ENCODE assay signal across 9 cellular contexts in the genomic region with DNA sequence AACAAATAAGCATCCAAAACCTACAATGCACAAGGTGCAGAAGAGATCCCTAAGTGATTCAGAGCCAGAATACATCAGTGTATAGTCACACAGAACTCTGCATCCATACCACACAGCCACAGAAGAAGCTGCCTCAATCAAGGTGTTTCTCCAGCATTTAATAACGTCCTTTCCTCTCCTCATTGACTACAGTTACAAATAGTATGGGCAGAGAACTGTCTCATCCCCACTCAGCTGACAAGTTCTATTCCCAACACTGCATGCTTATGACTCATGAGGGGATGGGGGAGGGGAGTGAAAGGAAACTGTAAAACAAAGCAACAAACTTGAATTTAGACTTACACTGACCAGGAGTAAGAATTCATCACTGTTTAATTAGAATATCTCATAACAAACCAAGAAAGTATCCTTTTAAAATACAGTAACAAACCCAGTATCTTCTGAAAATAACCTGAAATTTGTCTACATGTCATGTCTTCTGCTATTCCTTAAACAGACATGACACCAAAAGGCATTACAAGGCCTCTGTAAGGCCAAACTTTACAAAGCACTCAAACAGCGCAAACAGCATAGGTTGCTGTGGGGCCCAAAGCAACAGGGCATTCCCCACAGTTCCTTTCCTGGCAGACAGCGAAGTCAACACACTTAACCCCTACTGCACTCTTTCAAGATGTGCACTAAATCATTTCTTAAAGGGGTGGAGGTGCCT. TPM values are rescaled to one million over a fixed set of nuclear protein-coding genes. Genes with fewer than 3 reads are reported as not detected.
A peak's percentile ranks its signal among the peaks of the same experiment; 100 is the strongest.
DNase-seq lines count a peak whose midpoint lies in the region; ATAC-seq, FAIRE-seq and TF ChIP-seq lines count a peak whose summit lies in the region.
"Had no signal": no experiment of that assay in that cellular context is flagged by ENCODE, and none has a peak within 500 bp of the region (broad histone marks: within the 10 kb centered on the region; RNA-seq: fewer than 3 reads in every experiment).

No MANE protein-coding gene starts in this region.

- 8% methylated on average over 3 of the region's 3 CpGs for WGBS in A549 (ENCODE audit: missing lambda C conversion rate)

- POLR2A ChIA-PET in A549 (lab: Yijun Ruan, JAX), result no interaction called here

- peaks cover 17% of the 10 kb centered on the region for H3K36me3 Mint-ChIP-seq in activated T-helper 2 cell treated with anti-CD3 and anti-CD28 coated beads, Interferon-gamma antibody, Interleukin-2, Interleukin-4, amounts not matched to agents 10 μg/mL and 5 μg/mL and 100 μg/mL, durations not matched to agents 14 hours and 24 hours and 36 hours (ENCODE audit: low read depth)

- CTCF ChIA-PET in A549 (lab: Yijun Ruan, JAX), result interaction anchor here (1.3 kb wide), 1 partner anchor 14 kb away, joined by 3 read pairs; no protein-coding TSS in a partner anchor

- peak overlapping the region; percentile 27 for H3K4me3 Mint-ChIP-seq in activated T-helper 2 cell treated with anti-CD3 and anti-CD28 coated beads, Interferon-gamma antibody, Interleukin-2, Interleukin-4, amounts not matched to agents 10 μg/mL and 5 μg/mL and 100 μg/mL, durations not matched to agents 14 hours and 24 hours and 36 hours (ENCODE audit: low read depth)

- H3K27ac Mint-ChIP-seq in activated T-helper 2 cell treated with anti-CD3 and anti-CD28 coated beads, Interferon-gamma antibody, Interleukin-2, Interleukin-4, amounts not matched to agents 10 μg/mL and 5 μg/mL and 100 μg/mL, durations not matched to agents 14 hours and 24 hours and 36 hours, result peak overlapping the region; percentile 81

- no peak overlapping the region for H3K4me3 ChIP-seq in A549
- peak overlapping the region; percentile 17 for H3K4me3 ChIP-seq in fibroblast of villous mesenchyme (ENCODE audit: low read depth, low read length)

- no peaks in the 10 kb centered on the region for H3K27me3 Mint-ChIP-seq in activated T-helper 2 cell treated with anti-CD3 and anti-CD28 coated beads, Interferon-gamma antibody, Interleukin-2, Interleukin-4, amounts not matched to agents 10 μg/mL and 5 μg/mL and 100 μg/mL, durations not matched to agents 14 hours and 24 hours and 36 hours (ENCODE audit: low read depth)

- TF ChIP-seq EP300 in A549 (IDR thresholded peaks at IDR 0.05), result no peak

- peak; percentile 43 to 67 for DNase-seq in A549 (ENCODE audit: low read depth in 1 of 2, low spot score in 1 of 2)
- peak; percentile 85 for DNase-seq in LHCN-M2 (ENCODE audit: low read depth)
- no peak for DNase-seq in activated T-helper 2 cell treated with anti-CD3 and anti-CD28 coated beads, Interferon-gamma antibody, Interleukin-2, Interleukin-4, amounts not matched to agents 10 μg/mL and 5 μg/mL and 100 μg/mL, durations not matched to agents 14 hours and 24 hours and 36 hours (ENCODE audit: low spot score)
- DNase-seq in fibroblast of villous mesenchyme (ENCODE audit: low read depth), result peak; percentile 90
- peak; percentile 36 for DNase-seq in occipital lobe (lab: John Stamatoyannopoulos, UW)
- no peak for DNase-seq in cerebellar cortex (ENCODE audit: low spot score)
- no peak for DNase-seq in OCI-M2 (lab: John Stamatoyannopoulos, UW; ENCODE audit: unreplicated experiment)

- H3K4me2 ChIP-seq in A549, result peak overlapping the region; percentile 63

- FAIRE-seq in A549 (lab: Jason Lieb, UNC), result no peak
- FAIRE-seq: GM18507 had no signal

- peak overlapping the region; percentile 4 to 39; a peak in 3 of 6 replicates for H3K27ac ChIP-seq in A549

- H3K9me3 ChIP-seq in A549, result no peaks in the 10 kb centered on the region

- no peak for TF ChIP-seq POLR2A in A549 (IDR thresholded peaks at IDR 0.05; ENCODE audit: low read length)

- H3K9me3 Mint-ChIP-seq in activated T-helper 2 cell treated with anti-CD3 and anti-CD28 coated beads, Interferon-gamma antibody, Interleukin-2, Interleukin-4, amounts not matched to agents 10 μg/mL and 5 μg/mL and 100 μg/mL, durations not matched to agents 14 hours and 24 hours and 36 hours, result no peaks in the 10 kb centered on the region

- ATAC-seq in A549, result peak; percentile 74 to 78
- ATAC-seq in GM19035 (IDR thresholded peaks at IDR 0.05; ENCODE audit: unreplicated experiment), result peak; percentile 54

- H3K4me1 ChIP-seq in A549, result peaks cover 35% of the 10 kb centered on the region

- H3K4me1 Mint-ChIP-seq in activated T-helper 2 cell treated with anti-CD3 and anti-CD28 coated beads, Interferon-gamma antibody, Interleukin-2, Interleukin-4, amounts not matched to agents 10 μg/mL and 5 μg/mL and 100 μg/mL, durations not matched to agents 14 hours and 24 hours and 36 hours (ENCODE audit: low read depth), result peaks cover 47% of the 10 kb centered on the region

- intact Hi-C loops in activated T-helper 2 cell treated with anti-CD3 and anti-CD28 coated beads, Interferon-gamma antibody, Interleukin-2, Interleukin-4, amounts not matched to agents 10 μg/mL and 5 μg/mL and 100 μg/mL, durations not matched to agents 14 hours and 24 hours and 36 hours (cut with micrococcal nuclease), result loop anchor here (1.0 to 2.0 kb wide), 3 partner anchors 8 to 29 kb away; no protein-coding TSS in a partner anchor

- TF ChIP-seq CTCF in A549 (IDR thresholded peaks at IDR 0.05) (no peak), fibroblast of villous mesenchyme (IDR thresholded peaks at IDR 0.05; ENCODE audit: insufficient read depth, low read depth, low read length) (no peak)

- TF ChIP-seq RAD21 in A549 (conservative IDR thresholded peaks at IDR 0.05 in 1 of 2, IDR thresholded peaks at IDR 0.05 in 1 of 2), result no peak

TF ChIP-seq in A549, 52 proteins besides CTCF, POLR2A, EP300 and RAD21 (continues in another document):
- TF ChIP-seq HEYL (CRISPR knock-in tag; IDR thresholded peaks at IDR 0.05) (no peak), JUN (IDR thresholded peaks at IDR 0.05) (0 out of 5 replicates have a peak, but pooled peaks of 1 of the 2 experiments have one; percentile 22), FOSL2 (IDR thresholded peaks at IDR 0.05) (peak; percentile 78), FOSL2 (CRISPR knock-in tag; IDR thresholded peaks at IDR 0.05) (peak; percentile 88), KDM1A (IDR thresholded peaks at IDR 0.05; ENCODE audit: low read depth) (no peak), EHMT2 (IDR thresholded peaks at IDR 0.05; ENCODE audit: low read depth) (no peak), SMC3 (IDR thresholded peaks at IDR 0.05) (no peak)
- TF ChIP-seq, protein P1, sequence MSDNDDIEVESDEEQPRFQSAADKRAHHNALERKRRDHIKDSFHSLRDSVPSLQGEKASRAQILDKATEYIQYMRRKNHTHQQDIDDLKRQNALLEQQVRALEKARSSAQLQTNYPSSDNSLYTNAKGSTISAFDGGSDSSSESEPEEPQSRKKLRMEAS (IDR thresholded peaks at IDR 0.05), result 0 out of 2 replicates have a peak, but pooled peaks have one; percentile 13

RNA-seq across cellular contexts. Expression of a gene that starts 29.3 kb away (rescaled TPM):
- polyA plus RNA-seq in A549 (2011; rRNA removed) (137 and 138 TPM in 2 replicates), A549 (2017; fragmentation: RNase III; extraction: RNeasy Plus Mini Kit Qiagen cat#74134 plus additional on column Dnase treatment) (51.4 to 54.1 TPM (median 53.8 TPM) in 3 replicates)
- 41.9 and 60.7 TPM in 2 replicates for polyA plus RNA-seq in A549 (2012; cell fraction: cytosol; rRNA removed)
- 85.9 and 116 TPM in 2 replicates for polyA plus RNA-seq in A549 (2012; cell fraction: nucleus; rRNA removed)
- polyA minus RNA-seq in A549 (2011; rRNA and poly(A)+ RNA removed), result 186 and 188 TPM in 2 replicates
- total RNA-seq in LHCN-M2 (2014; rRNA removed) (39.8 and 47.5 TPM in 2 replicates), fibroblast of villous mesenchyme (124 and 128 TPM in 2 replicates), occipital lobe (246 TPM)
- 20.0 TPM for polyA plus RNA-seq in LHCN-M2 (2012)
- 129 and 132 TPM in 2 replicates for total RNA-seq in activated T-helper 2 cell treated with anti-CD3 and anti-CD28 coated beads, Interferon-gamma antibody, Interleukin-2, Interleukin-4, amounts not matched to agents 10 μg/mL and 5 μg/mL and 100 μg/mL, durations not matched to agents 14 hours and 24 hours and 36 hours

RNA-seq across cellular contexts. Expression of a gene that starts 41.8 kb away (rescaled TPM):
- polyA plus RNA-seq in A549 (2011; rRNA removed), result 58.8 and 69.2 TPM in 2 replicates
- polyA plus RNA-seq in A549 (2012; cell fraction: cytosol; rRNA removed), result 101 and 110 TPM in 2 replicates
- polyA plus RNA-seq in A549 (2012; cell fraction: nucleus; rRNA removed), result 51.0 and 55.2 TPM in 2 replicates
- 57.0 to 68.2 TPM (median 63.4 TPM) in 3 replicates for polyA plus RNA-seq in A549 (2017; fragmentation: RNase III; extraction: RNeasy Plus Mini Kit Qiagen cat#74134 plus additional on column Dnase treatment)
- 23.8 and 31.3 TPM in 2 replicates for polyA minus RNA-seq in A549 (2011; rRNA and poly(A)+ RNA removed)
- total RNA-seq in LHCN-M2 (2014; rRNA removed), result 88.1 and 94.3 TPM in 2 replicates
- polyA plus RNA-seq in LHCN-M2 (2012), result 70.4 TPM
- total RNA-seq in activated T-helper 2 cell treated with anti-CD3 and anti-CD28 coated beads, Interferon-gamma antibody, Interleukin-2, Interleukin-4, amounts not matched to agents 10 μg/mL and 5 μg/mL and 100 μg/mL, durations not matched to agents 14 hours and 24 hours and 36 hours, result 50.7 and 53.9 TPM in 2 replicates
- total RNA-seq in fibroblast of villous mesenchyme, result 66.7 and 71.7 TPM in 2 replicates
- 25.3 TPM for total RNA-seq in occipital lobe

RNA-seq across cellular contexts. Expression of a gene that starts 55.1 kb away (rescaled TPM):
- polyA plus RNA-seq in A549 (2011; rRNA removed) (21.0 and 23.4 TPM in 2 replicates), A549 (2017; fragmentation: RNase III; extraction: RNeasy Plus Mini Kit Qiagen cat#74134 plus additional on column Dnase treatment) (19.0 to 22.8 TPM (median 20.5 TPM) in 3 replicates)
- polyA plus RNA-seq in A549 (2012; cell fraction: cytosol; rRNA removed), result 14.3 and 17.1 TPM in 2 replicates
- 16.1 and 26.6 TPM in 2 replicates for polyA plus RNA-seq in A549 (2012; cell fraction: nucleus; rRNA removed)
- 27.4 and 37.0 TPM in 2 replicates for polyA minus RNA-seq in A549 (2011; rRNA and poly(A)+ RNA removed)
- total RNA-seq in LHCN-M2 (2014; rRNA removed) (25.3 and 30.4 TPM in 2 replicates), fibroblast of villous mesenchyme (18.7 and 24.2 TPM in 2 replicates), occipital lobe (38.2 TPM)
- 16.5 TPM for polyA plus RNA-seq in LHCN-M2 (2012)
- total RNA-seq in activated T-helper 2 cell treated with anti-CD3 and anti-CD28 coated beads, Interferon-gamma antibody, Interleukin-2, Interleukin-4, amounts not matched to agents 10 μg/mL and 5 μg/mL and 100 μg/mL, durations not matched to agents 14 hours and 24 hours and 36 hours, result 14.2 and 15.3 TPM in 2 replicates

RNA-seq across cellular contexts. Expression of a gene that starts 55.2 kb away (rescaled TPM):
- 155 and 156 TPM in 2 replicates for polyA plus RNA-seq in A549 (2011; rRNA removed)
- polyA plus RNA-seq in A549 (2012; cell fraction: cytosol; rRNA removed), result 184 and 187 TPM in 2 replicates
- 195 and 227 TPM in 2 replicates for polyA plus RNA-seq in A549 (2012; cell fraction: nucleus; rRNA removed)
- polyA plus RNA-seq in A549 (2017; fragmentation: RNase III; extraction: RNeasy Plus Mini Kit Qiagen cat#74134 plus additional on column Dnase treatment), result 130 to 144 TPM (median 142 TPM) in 3 replicates
- 67.9 and 82.0 TPM in 2 replicates for polyA minus RNA-seq in A549 (2011; rRNA and poly(A)+ RNA removed)
- 83.5 and 104 TPM in 2 replicates for total RNA-seq in LHCN-M2 (2014; rRNA removed)
- polyA plus RNA-seq in LHCN-M2 (2012), result 114 TPM
- 132 and 142 TPM in 2 replicates for total RNA-seq in activated T-helper 2 cell treated with anti-CD3 and anti-CD28 coated beads, Interferon-gamma antibody, Interleukin-2, Interleukin-4, amounts not matched to agents 10 μg/mL and 5 μg/mL and 100 μg/mL, durations not matched to agents 14 hours and 24 hours and 36 hours
- total RNA-seq in fibroblast of villous mesenchyme, result 66.1 and 70.5 TPM in 2 replicates
- 47.1 TPM for total RNA-seq in occipital lobe

Comparison
In these comparisons a context has a peak if more than half of its experiments do, and no peak if none do; other contexts are left out.
1. DNase-seq: peak in A549 (2 of 2), LHCN-M2 (single experiment), fibroblast of villous mesenchyme (single experiment) and occipital lobe (single experiment); none in activated T-helper 2 cell treated with anti-CD3 and anti-CD28 coated beads, Interferon-gamma antibody, Interleukin-2, Interleukin-4, amounts not matched to agents 10 μg/mL and 5 μg/mL and 100 μg/mL, durations not matched to agents 14 hours and 24 hours and 36 hours (single experiment), cerebellar cortex (single experiment) and OCI-M2 (single experiment).